14 cellular contexts compared by ENCODE assay signal in genomic region chr5:9888517-9888916, GRCh38.
DNase-seq lines count a peak whose midpoint lies in the region; ATAC-seq and TF ChIP-seq lines count a peak whose summit lies in the region.
"Had no signal": no experiment of that assay in that cellular context is flagged by ENCODE, and none has a peak within 500 bp of the region (broad histone marks: within the 10 kb centered on the region; RNA-seq: fewer than 3 reads in every experiment).

No MANE protein-coding gene starts in this region.

- DNase-seq in ELR (ENCODE audit: low read depth) (peak; percentile 90), RPMI7951 (ENCODE audit: low read depth) (peak; percentile 78), dedifferentiated amniotic fluid mesenchymal stem cell (ENCODE audit: extremely low spot score) (peak; percentile 42), omental fat pad (ENCODE audit: low spot score) (no peak), WTC11 (ENCODE audit: low spot score) (no peak), T-cell (no peak)
- DNase-seq: effector CD8-positive, alpha-beta T cell; KG1; mucosa of descending colon; NCI-H2081 treated with DMSO at 0.1 percent for 48 hours; stomach had no signal

- H3K27me3 Mint-ChIP-seq in WTC11 (ENCODE audit: low read depth) (no peaks in the 10 kb centered on the region; the same call in 1 of the 2 replicates), T-cell (no peaks in the 10 kb centered on the region)
- H3K27me3 Mint-ChIP-seq: activated naive CD8-positive, alpha-beta T cell had no signal

- H3K4me3 Mint-ChIP-seq in WTC11 (no peak overlapping the region), T-cell (no peak overlapping the region)
- H3K4me3 Mint-ChIP-seq: activated naive CD8-positive, alpha-beta T cell had no signal

- CTCF ChIA-PET in WTC11 (lab: Charles Lee), result interaction anchor here (2.1 kb wide), 1 partner anchor 10 kb away, joined by 7 read pairs; no protein-coding TSS in a partner anchor
- CTCF ChIA-PET in T-cell (lab: Charles Lee), result no interaction called here

- ATAC-seq in omental fat pad (ENCODE audit: low FRiP score) (peak; percentile 88), WTC11 (no peak), GM21390 (IDR thresholded peaks at IDR 0.05; ENCODE audit: unreplicated experiment) (no peak), T-cell (replicated peaks in 1 of 4) (no peak), HG02623 (IDR thresholded peaks at IDR 0.05; ENCODE audit: unreplicated experiment) (no peak)
- ATAC-seq: mucosa of descending colon had no signal

- H3K27ac Mint-ChIP-seq in WTC11 (no peak overlapping the region), T-cell (no peak overlapping the region)
- H3K27ac Mint-ChIP-seq: activated naive CD8-positive, alpha-beta T cell had no signal

- TF ChIP-seq CTCF in omental fat pad (IDR thresholded peaks at IDR 0.05) (no peak), WTC11 (IDR thresholded peaks at IDR 0.05) (no peak)

- no peaks in the 10 kb centered on the region for H3K9me3 Mint-ChIP-seq in WTC11
- H3K9me3 Mint-ChIP-seq in T-cell, result peaks cover 0 to 2% (median 0%) of the 10 kb centered on the region in 3 donors

- no peaks in the 10 kb centered on the region for H3K36me3 Mint-ChIP-seq in WTC11
- H3K36me3 Mint-ChIP-seq in T-cell, result no peaks in the 10 kb centered on the region
- H3K36me3 Mint-ChIP-seq: activated naive CD8-positive, alpha-beta T cell had no signal

- peaks cover 10% of the 10 kb centered on the region for H3K4me1 Mint-ChIP-seq in WTC11
- H3K4me1 Mint-ChIP-seq in T-cell, result no peaks in the 10 kb centered on the region

- POLR2A ChIA-PET in WTC11 (lab: Charles Lee) (no interaction called here), T-cell (lab: Charles Lee) (no interaction called here)

TF ChIP-seq in WTC11, 78 proteins besides CTCF, POLR2A, EP300 and RAD21:
- TF ChIP-seq ZNF671 (CRISPR knock-in tag; IDR thresholded peaks at IDR 0.05), result no peak
- TF ChIP-seq E2F4 (CRISPR knock-in tag; IDR thresholded peaks at IDR 0.05; ENCODE audit: borderline replicate concordance, low read depth), result no peak
- no peak for TF ChIP-seq NFE2L1 (CRISPR knock-in tag; IDR thresholded peaks at IDR 0.05)
- TF ChIP-seq TEAD1 (CRISPR knock-in tag; IDR thresholded peaks at IDR 0.05), result no peak
- no peak for TF ChIP-seq NFATC4 (CRISPR knock-in tag; IDR thresholded peaks at IDR 0.05)
- TF ChIP-seq FOXJ3 (CRISPR knock-in tag; IDR thresholded peaks at IDR 0.05; ENCODE audit: borderline replicate concordance), result no peak
- TF ChIP-seq PRRX2 (CRISPR knock-in tag; IDR thresholded peaks at IDR 0.05), result no peak
- TF ChIP-seq ATF2 (CRISPR knock-in tag; IDR thresholded peaks at IDR 0.05; ENCODE audit: borderline replicate concordance, low read depth), result no peak
TF ChIP-seq in WTC11: peak in this region for 0.

Comparison
In these comparisons a context has a peak if more than half of its experiments do, and no peak if none do; other contexts are left out.
1. DNase-seq: peak in ELR (single experiment), RPMI7951 (single experiment) and dedifferentiated amniotic fluid mesenchymal stem cell (single experiment); none in omental fat pad (single experiment), WTC11 (single experiment) and T-cell (0 of 34).